ENCODE assay signal across 18 cellular contexts in the genomic region with DNA sequence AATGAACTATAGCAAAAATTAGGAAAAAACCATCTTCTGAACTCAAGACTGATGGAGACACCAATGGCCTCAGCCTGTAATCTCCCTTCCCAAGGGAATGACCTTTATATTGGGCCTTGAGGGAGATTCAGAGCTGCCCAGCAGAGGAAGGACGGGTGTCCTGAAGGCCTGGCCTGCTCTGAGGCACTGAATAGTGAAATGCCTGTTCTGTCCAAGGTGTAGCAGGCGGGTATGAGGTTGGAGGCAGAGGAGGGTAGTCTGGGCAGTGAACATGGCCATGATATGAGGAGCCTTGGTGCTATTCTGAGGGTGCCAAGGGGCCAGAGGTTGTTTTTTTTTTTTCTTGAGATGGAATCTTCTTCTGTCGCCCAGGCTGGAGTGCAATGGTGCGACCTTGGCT. TPM values are rescaled to one million over a fixed set of nuclear protein-coding genes. Genes with fewer than 3 reads are reported as not detected.
DNase-seq lines count a peak whose midpoint lies in the region; ATAC-seq and TF ChIP-seq lines count a peak whose summit lies in the region.
"Had no signal": no experiment of that assay in that cellular context is flagged by ENCODE, and none has a peak within 500 bp of the region (broad histone marks: within the 10 kb centered on the region; RNA-seq: fewer than 3 reads in every experiment).

No MANE protein-coding gene starts in this region.

- H3K36me3 ChIP-seq in IMR-90 (ENCODE audit: control insufficient read depth, insufficient read depth, low read length) (no peaks in the 10 kb centered on the region), osteoblast (ENCODE audit: insufficient read depth, low read length) (no peaks in the 10 kb centered on the region)
- H3K36me3 ChIP-seq: BLaER1 treated with 17β-estradiol and CSF1 and Interleukin-3, amounts not matched to agents 10 nM and 100 nM; HAP-1 had no signal

- H2AK5ac ChIP-seq in IMR-90 (ENCODE audit: low read depth, low read length): no peak overlapping the region

- peak overlapping the region; percentile 76 for H2AK9ac ChIP-seq in IMR-90 (replicated peaks; ENCODE audit: low read depth, low read length, poor library complexity)

- in situ Hi-C loops in IMR-90 (cut with MboI; ENCODE audit: low sequenced_read_pairs): no loop called here

- H3K27me3 ChIP-seq in right cardiac atrium (ENCODE audit: control insufficient read depth, insufficient read depth) (no peaks in the 10 kb centered on the region), IMR-90 (ENCODE audit: control insufficient read depth, insufficient read depth, low read length) (peaks cover 33% of the 10 kb centered on the region), osteoblast (ENCODE audit: insufficient read depth, low read length) (peaks cover 8% of the 10 kb centered on the region)
- H3K27me3 ChIP-seq: BLaER1 treated with 17β-estradiol and CSF1 and Interleukin-3, amounts not matched to agents 10 nM and 100 nM had no signal

- intact Hi-C loops in cardiac septum (cut with DNase I) (no loop called here), right cardiac atrium (cut with DNase I) (no loop called here), IMR-90 (cut with micrococcal nuclease) (no loop called here)

- BruUV-seq in IMR-90 (replicated peaks; lab: Mats Ljungman, UMichigan): no TSS peak

- no peaks in the 10 kb centered on the region for H3K79me1 ChIP-seq in IMR-90 (ENCODE audit: low read depth in 1 of 2, low read length in 2 of 2)

- H3K27ac ChIP-seq in right cardiac atrium (ENCODE audit: low read length): no peak overlapping the region
- H3K27ac ChIP-seq in IMR-90 (ENCODE audit: insufficient read depth, low read length): no peak overlapping the region
- H3K27ac ChIP-seq in osteoblast (ENCODE audit: low read depth, low read length): no peak overlapping the region
- H3K27ac ChIP-seq: BLaER1 treated with 17β-estradiol and CSF1 and Interleukin-3, amounts not matched to agents 10 nM and 100 nM; GM23248 had no signal

- H3K4ac ChIP-seq in IMR-90 (ENCODE audit: low read depth, low read length): no peak overlapping the region

- WGBS in right cardiac atrium: 86% methylated on average over 4 of the region's 4 CpGs
- 20% methylated on average over 1 of the region's 4 CpGs; no CpG with 5 or more reads in 1 of the 2 experiments for WGBS in IMR-90 (ENCODE audit: extremely low coverage in 2 of 2, insufficient read length in 1 of 2), 2 experiments

- dilution Hi-C loops in IMR-90 (cut with HindIII; ENCODE audit: low sequenced_read_pairs, unreplicated experiment): no loop called here

- no peak for TF ChIP-seq RAD21 in IMR-90 (IDR thresholded peaks at IDR 0.05; ENCODE audit: low read length)

- H3K18ac ChIP-seq in IMR-90 (ENCODE audit: low read depth, low read length): no peak overlapping the region

- no peak overlapping the region for H4K8ac ChIP-seq in IMR-90 (ENCODE audit: low read depth in 2 of 2, low read length in 2 of 2)

- POLR2A ChIA-PET in IMR-90 (lab: Charles Lee; ENCODE audit: unreplicated experiment): no interaction called here

- peak; percentile 54 for DNase-seq in cardiac septum (ENCODE audit: low spot score)
- no peak for DNase-seq in right cardiac atrium
- no peak for DNase-seq in IMR-90
- peak; percentile 8 for DNase-seq in osteoblast (ENCODE audit: insufficient read length, low spot score, missing footprints)
- no peak for DNase-seq in SKM-1 (lab: John Stamatoyannopoulos, UW; ENCODE audit: unreplicated experiment)
- DNase-seq: CD4-positive, CD25-positive, alpha-beta regulatory T cell; CD8-positive, alpha-beta memory T cell; COR-L47; DMS 273 treated with DMSO at 0.1 percent for 48 hours; DMS53; DND-41; EL; GM23248 had no signal

- no peaks in the 10 kb centered on the region for H3K79me2 ChIP-seq in osteoblast (ENCODE audit: insufficient read depth, low read length)

- H3K9me3 ChIP-seq in right cardiac atrium (ENCODE audit: control insufficient read depth, low read length) (no peaks in the 10 kb centered on the region), IMR-90 (ENCODE audit: control insufficient read depth, insufficient read depth, low read length) (peaks cover 2% of the 10 kb centered on the region; the same call in 1 of the 2 replicates), osteoblast (ENCODE audit: low read depth, low read length) (no peaks in the 10 kb centered on the region)
- H3K9me3 ChIP-seq: HAP-1 had no signal

- CTCF ChIA-PET in IMR-90 (lab: Yijun Ruan, JAX): no interaction called here

- H2BK15ac ChIP-seq in IMR-90 (ENCODE audit: low read depth, low read length): no peak overlapping the region

- no peak overlapping the region for H2BK20ac ChIP-seq in IMR-90 (ENCODE audit: low read depth, low read length)

- H3K4me2 ChIP-seq in IMR-90 (ENCODE audit: low read depth, low read length) (no peak overlapping the region), osteoblast (ENCODE audit: insufficient read depth, low read length) (no peak overlapping the region)
- H3K4me2 ChIP-seq: BLaER1 treated with 17β-estradiol and CSF1 and Interleukin-3, amounts not matched to agents 10 nM and 100 nM had no signal

- no peak overlapping the region for H2BK120ac ChIP-seq in IMR-90 (ENCODE audit: low read depth, low read length)

- H3K23ac ChIP-seq in IMR-90 (ENCODE audit: low read depth, low read length): no peak overlapping the region

- ATAC-seq in right cardiac atrium (no peak), IMR-90 (ENCODE audit: low read depth) (no peak), GM21390 (IDR thresholded peaks at IDR 0.05; ENCODE audit: unreplicated experiment) (no peak)
- ATAC-seq: GM12878 had no signal

- no peak for TF ChIP-seq POLR2A in IMR-90 (IDR thresholded peaks at IDR 0.05; ENCODE audit: low read depth, low read length)

- H4K91ac ChIP-seq in IMR-90 (ENCODE audit: insufficient read depth, low read depth, low read length): no peak overlapping the region

- H3K9me1 ChIP-seq in IMR-90 (ENCODE audit: insufficient read depth, low read length): no peaks in the 10 kb centered on the region

- H3K14ac ChIP-seq in IMR-90 (replicated peaks; ENCODE audit: low read depth, low read length): no peak overlapping the region

- H3K9ac ChIP-seq in IMR-90 (ENCODE audit: low read depth, low read length): no peak overlapping the region
- H3K9ac ChIP-seq: BLaER1 treated with 17β-estradiol and CSF1 and Interleukin-3, amounts not matched to agents 10 nM and 100 nM; GM23248 had no signal

- H4K5ac ChIP-seq in IMR-90 (ENCODE audit: low read depth, low read length): no peak overlapping the region

- H3K56ac ChIP-seq in IMR-90 (ENCODE audit: extremely low read depth, insufficient read depth, low read length): no peak overlapping the region

- TF ChIP-seq CTCF in IMR-90 (conservative IDR thresholded peaks at IDR 0.05; ENCODE audit: low read depth, low read length): no peak
- TF ChIP-seq CTCF in osteoblast (IDR thresholded peaks at IDR 0.05; ENCODE audit: extremely low read depth, low read depth, low read length): no peak

- H2BK5ac ChIP-seq in IMR-90 (ENCODE audit: low read depth, low read length, poor library complexity, severe bottlenecking): no peak overlapping the region

- H2AFZ ChIP-seq in IMR-90 (replicated peaks; ENCODE audit: low read length, poor library complexity): no peak overlapping the region
- H2AFZ ChIP-seq in osteoblast (ENCODE audit: low read length): no peak overlapping the region
- H2AFZ ChIP-seq: GM23248 had no signal

- H3K4me3 ChIP-seq in right cardiac atrium (ENCODE audit: low read length): no peak overlapping the region
- H3K4me3 ChIP-seq in IMR-90 (ENCODE audit: insufficient read depth, low read depth, low read length): no peak overlapping the region
- no peak overlapping the region for H3K4me3 ChIP-seq in osteoblast (ENCODE audit: insufficient read depth, low read length)
- H3K4me3 ChIP-seq: BLaER1 treated with 17β-estradiol and CSF1 and Interleukin-3, amounts not matched to agents 10 nM and 100 nM; GM12878; GM23248; HAP-1 had no signal

- no peaks in the 10 kb centered on the region; the same call in 1 of the 2 replicates for H4K20me1 ChIP-seq in IMR-90 (ENCODE audit: insufficient read depth, low read length)
- H4K20me1 ChIP-seq in osteoblast (ENCODE audit: insufficient read depth, low read length): no peaks in the 10 kb centered on the region
- H4K20me1 ChIP-seq: BLaER1 treated with 17β-estradiol and CSF1 and Interleukin-3, amounts not matched to agents 10 nM and 100 nM had no signal

- H3K4me1 ChIP-seq in right cardiac atrium (ENCODE audit: control insufficient read depth, insufficient read depth, low read length): no peaks in the 10 kb centered on the region
- H3K4me1 ChIP-seq in IMR-90 (ENCODE audit: control insufficient read depth, insufficient read depth, low read length): no peaks in the 10 kb centered on the region
- no peaks in the 10 kb centered on the region for H3K4me1 ChIP-seq in osteoblast (ENCODE audit: insufficient read depth, low read length)
- H3K4me1 ChIP-seq: BLaER1 treated with 17β-estradiol and CSF1 and Interleukin-3, amounts not matched to agents 10 nM and 100 nM; HAP-1 had no signal

TF ChIP-seq in IMR-90, 13 proteins besides CTCF, POLR2A, EP300 and RAD21 (continues in another document):
- TF ChIP-seq BHLHE40 (IDR thresholded peaks at IDR 0.05; ENCODE audit: low read depth, low read length): no peak
- TF ChIP-seq RFX5 (IDR thresholded peaks at IDR 0.05; ENCODE audit: low read depth, low read length): no peak
- no peak for TF ChIP-seq ELK1 (IDR thresholded peaks at IDR 0.05; ENCODE audit: borderline replicate concordance, low read depth, low read length)
- no peak for TF ChIP-seq NFE2L2 (IDR thresholded peaks at IDR 0.05; ENCODE audit: low read depth, low read length)
- no peak for TF ChIP-seq MAZ (IDR thresholded peaks at IDR 0.05; ENCODE audit: borderline replicate concordance, low read depth, low read length)
- no peak for TF ChIP-seq MXI1 (IDR thresholded peaks at IDR 0.05; ENCODE audit: borderline replicate concordance, low read depth, low read length)
- TF ChIP-seq CEBPB (IDR thresholded peaks at IDR 0.05; ENCODE audit: low read depth, low read length): no peak

RNA-seq across cellular contexts. Expression of gene PSD2, which starts 25.0 kb away (rescaled TPM):
- 0.08 TPM for total RNA-seq in cardiac septum
- under 1 TPM in 2 of 4 donors, not detected in 2; 0.06 to 0.11 TPM for total RNA-seq in right cardiac atrium
- 0.02 TPM for polyA plus RNA-seq in right cardiac atrium
- total RNA-seq in IMR-90 (2012; rRNA removed): not detected in 2 replicates
- 0.03 and 0.05 TPM in 2 replicates for polyA plus RNA-seq in IMR-90 (2012; rRNA removed)
- polyA plus RNA-seq in IMR-90 (2012; cell fraction: cytosol; rRNA removed): 0.03 and 0.06 TPM in 2 replicates
- 0.11 and 0.16 TPM in 2 replicates for polyA plus RNA-seq in IMR-90 (2012; cell fraction: nucleus; rRNA removed; ENCODE audit: low replicate concordance)
- total RNA-seq in osteoblast: 0.29 and 0.36 TPM in 2 replicates
- total RNA-seq: CD4-positive, CD25-positive, alpha-beta regulatory T cell; CD8-positive, alpha-beta memory T cell; GM12878; HT-29 had no signal
- polyA plus RNA-seq: CD4-positive, CD25-positive, alpha-beta regulatory T cell; GM23248 had no signal

Comparison
In these comparisons a context has a peak if more than half of its experiments do, and no peak if none do; other contexts are left out.
1. DNase-seq: peak in cardiac septum (single experiment) and osteoblast (single experiment); none in right cardiac atrium (0 of 3), IMR-90 (single experiment) and SKM-1 (single experiment).